ENCODE assay signal across 1 cellular context in the genomic region with DNA sequence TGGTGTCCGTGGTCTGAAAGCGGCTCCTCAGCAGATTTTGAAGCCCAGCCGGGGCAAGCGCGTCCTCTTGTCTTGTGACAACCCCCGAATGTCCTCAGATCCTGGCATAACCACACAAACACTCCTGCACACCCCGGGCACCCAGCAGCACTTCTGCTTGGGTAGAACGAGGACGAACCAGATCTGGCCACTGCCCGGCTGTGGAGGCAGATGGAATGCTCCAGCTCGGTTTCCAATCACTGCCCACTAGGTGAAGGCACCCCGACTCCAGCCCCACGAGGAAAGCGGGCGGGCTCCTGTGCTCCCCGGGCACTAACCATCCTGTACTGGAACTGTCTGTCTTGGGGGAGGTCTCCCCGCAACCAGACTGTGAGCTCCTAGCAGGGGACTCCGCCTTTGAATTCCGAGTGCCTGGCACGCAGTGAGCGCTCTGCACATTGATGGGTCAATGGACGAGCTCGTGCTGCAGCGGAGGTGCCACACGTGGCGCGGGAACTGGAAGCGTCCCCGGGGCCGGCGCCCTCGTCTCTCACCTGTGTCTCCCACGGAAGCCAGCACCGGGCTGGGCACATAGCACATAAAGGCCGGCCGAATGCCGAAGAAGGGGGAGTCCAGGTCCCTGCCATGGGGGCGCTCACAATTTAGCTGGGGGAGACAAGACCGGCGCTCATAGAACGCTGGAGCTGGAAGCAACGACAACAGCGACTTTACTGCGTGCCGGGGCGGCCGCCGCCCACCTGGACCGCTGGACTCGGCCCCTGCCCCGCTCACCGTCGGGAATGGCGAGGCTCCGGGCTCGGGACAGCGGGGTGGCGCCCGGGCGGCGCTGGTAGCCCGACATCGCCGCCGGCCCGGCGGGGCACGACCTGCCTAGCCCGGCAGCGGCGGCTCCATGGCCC.
A peak's percentile ranks its signal among the peaks of the same experiment; 100 is the strongest.
TF ChIP-seq lines count a peak whose summit lies in the region.

No MANE protein-coding gene starts in this region.

TF ChIP-seq in IMR-90, 13 proteins besides CTCF, POLR2A, EP300 and RAD21:
- TF ChIP-seq, protein P1, sequence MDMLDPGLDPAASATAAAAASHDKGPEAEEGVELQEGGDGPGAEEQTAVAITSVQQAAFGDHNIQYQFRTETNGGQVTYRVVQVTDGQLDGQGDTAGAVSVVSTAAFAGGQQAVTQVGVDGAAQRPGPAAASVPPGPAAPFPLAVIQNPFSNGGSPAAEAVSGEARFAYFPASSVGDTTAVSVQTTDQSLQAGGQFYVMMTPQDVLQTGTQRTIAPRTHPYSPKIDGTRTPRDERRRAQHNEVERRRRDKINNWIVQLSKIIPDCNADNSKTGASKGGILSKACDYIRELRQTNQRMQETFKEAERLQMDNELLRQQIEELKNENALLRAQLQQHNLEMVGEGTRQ (IDR thresholded peaks at IDR 0.05; ENCODE audit: low read depth, low read length) = peak; percentile 56; the same call in 1 of the 2 replicates
- TF ChIP-seq BHLHE40 (IDR thresholded peaks at IDR 0.05; ENCODE audit: low read depth, low read length) (0 out of 2 replicates have a peak, but pooled peaks have one; percentile 34), SMC3 (IDR thresholded peaks at IDR 0.05; ENCODE audit: low read depth, low read length) (no peak), MXI1 (IDR thresholded peaks at IDR 0.05; ENCODE audit: borderline replicate concordance, low read depth, low read length) (peak; percentile 97), CEBPB (IDR thresholded peaks at IDR 0.05; ENCODE audit: low read depth, low read length) (no peak)
